13 cellular contexts compared by ENCODE assay signal in the genomic region with DNA sequence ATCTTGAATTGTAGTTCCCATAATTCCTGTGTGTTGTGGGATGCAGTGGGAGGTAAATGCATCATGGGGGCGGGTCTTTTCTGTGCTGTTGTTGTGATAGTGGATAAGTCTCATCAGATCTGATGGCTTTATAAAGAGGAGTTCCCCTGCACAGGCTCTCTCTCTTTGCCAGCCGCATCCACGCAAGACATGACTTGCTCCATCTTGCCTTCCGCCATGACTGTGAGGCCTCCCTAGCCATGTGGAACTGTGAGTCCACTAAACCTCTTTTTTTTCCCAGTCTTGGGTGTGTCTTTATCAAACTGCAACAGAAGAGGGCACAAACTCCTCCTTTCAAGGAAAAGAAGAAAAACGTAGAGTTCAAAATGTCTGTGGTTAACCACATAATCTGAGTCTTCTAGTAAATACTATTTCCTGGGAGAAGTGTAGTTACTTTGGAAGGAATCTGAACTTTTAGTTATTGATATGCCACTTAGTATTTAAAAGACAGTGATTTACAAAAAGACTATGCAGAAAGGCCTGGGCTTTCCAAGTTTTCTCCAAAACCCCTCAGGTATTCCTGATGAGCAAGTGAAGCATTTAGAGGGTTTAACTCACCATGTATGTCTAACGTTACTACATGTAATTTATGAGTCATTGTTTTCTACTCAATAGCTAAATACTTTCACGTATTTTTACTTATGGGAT. TPM values are rescaled to one million over a fixed set of nuclear protein-coding genes. Genes with fewer than 3 reads are reported as not detected.
DNase-seq lines count a peak whose midpoint lies in the region; ATAC-seq, FAIRE-seq and TF ChIP-seq lines count a peak whose summit lies in the region.
"Had no signal": no experiment of that assay in that cellular context is flagged by ENCODE, and none has a peak within 500 bp of the region (broad histone marks: within the 10 kb centered on the region; RNA-seq: fewer than 3 reads in every experiment).

No MANE protein-coding gene starts in this region.

- H3F3A ChIP-seq in PC-9 (ENCODE audit: insufficient read depth, low read depth), result no peaks in the 10 kb centered on the region

- 75% methylated on average over 7 of the region's 7 CpGs for WGBS in right cardiac atrium

- no peaks in the 10 kb centered on the region for H3K27me3 ChIP-seq in right cardiac atrium (ENCODE audit: control insufficient read depth, insufficient read depth)
- H3K27me3 ChIP-seq in PC-9 (ENCODE audit: insufficient read depth, low read depth), result no peaks in the 10 kb centered on the region
- H3K27me3 ChIP-seq: esophagus muscularis mucosa had no signal

- POLR2A ChIA-PET in PC-9 (lab: Charles Lee; ENCODE audit: unreplicated experiment), result no interaction called here

- ATAC-seq in right cardiac atrium, result peak; percentile 25 to 52
- ATAC-seq in HG02970 (IDR thresholded peaks at IDR 0.05; ENCODE audit: low FRiP score, unreplicated experiment), result no peak

- H3K4me1 ChIP-seq in right cardiac atrium (ENCODE audit: control insufficient read depth, insufficient read depth, low read length) (peaks cover 1% of the 10 kb centered on the region), PC-9 (replicated peaks; ENCODE audit: insufficient read depth) (no peaks in the 10 kb centered on the region)

- no peak for FAIRE-seq in HTR-8/SVneo (lab: Jason Lieb, UNC)

- H3K9me2 ChIP-seq in PC-9 (ENCODE audit: insufficient read depth), result no peaks in the 10 kb centered on the region

- no peak overlapping the region for H3K4me2 ChIP-seq in PC-9

- no peak overlapping the region for H3K4me3 ChIP-seq in AG10803 (ENCODE audit: low read length)
- no peak overlapping the region for H3K4me3 ChIP-seq in right cardiac atrium (ENCODE audit: low read length)
- no peak overlapping the region for H3K4me3 ChIP-seq in PC-9
- H3K4me3 ChIP-seq: esophagus muscularis mucosa, lung had no signal

- H3K9me3 ChIP-seq in right cardiac atrium (ENCODE audit: control insufficient read depth, low read length) (no peaks in the 10 kb centered on the region), PC-9 (ENCODE audit: insufficient read depth, low read depth) (no peaks in the 10 kb centered on the region)
- H3K9me3 ChIP-seq: esophagus muscularis mucosa had no signal

- H4K20me1 ChIP-seq in PC-9 (ENCODE audit: insufficient read depth), result no peaks in the 10 kb centered on the region

- no peaks in the 10 kb centered on the region for H3K79me2 ChIP-seq in PC-9 (ENCODE audit: low read depth)

- DNase-seq in AG10803 (ENCODE audit: low read depth) (peak; percentile 85), HTR-8/SVneo (ENCODE audit: insufficient read length, low spot score) (peak; percentile 13), astrocyte of the hippocampus (ENCODE audit: low read depth, low spot score) (peak; percentile 46), right cardiac atrium (peak in 2 of 3 donors; percentile 44 to 61), PC-9 (no peak), anterior cingulate cortex (lab: John Stamatoyannopoulos, UW) (no peak), cortex of kidney (lab: John Stamatoyannopoulos, UW) (no peak)
- DNase-seq: CD4-positive, CD25-positive, alpha-beta regulatory T cell; retina; SHP77 had no signal

- intact Hi-C loops in right cardiac atrium (cut with DNase I) (loop anchor here in 2 of 4 donors (5.0 to 10.0 kb wide), 2 partner anchors 60 to 63 kb away; no protein-coding TSS in a partner anchor), PC-9 (cut with micrococcal nuclease; ENCODE audit: unreplicated experiment) (no loop called here)

- no peak overlapping the region for H3K27ac ChIP-seq in right cardiac atrium (ENCODE audit: low read length)
- no peak overlapping the region for H3K27ac ChIP-seq in PC-9
- H3K27ac ChIP-seq: esophagus muscularis mucosa had no signal

- H2AFZ ChIP-seq in PC-9, result no peak overlapping the region

- no peaks in the 10 kb centered on the region for H3K36me3 ChIP-seq in PC-9 (ENCODE audit: low read depth)

- peak; percentile 15; the same call in 1 of the 2 replicates for TF ChIP-seq CTCF in AG10803 (conservative IDR thresholded peaks at IDR 0.05; ENCODE audit: low read length)
- TF ChIP-seq CTCF in PC-9 (conservative IDR thresholded peaks at IDR 0.05), result no peak

- CTCF ChIA-PET in PC-9 (lab: Charles Lee), result no interaction called here

- no TSS peak for BruUV-seq in PC-9 (replicated peaks; lab: Mats Ljungman, UMichigan)

RNA-seq across cellular contexts. Expression of a gene that starts 10.0 kb away (rescaled TPM):
- total RNA-seq in right cardiac atrium (100 to 1,000 TPM in 1 of 4 donors, 10 to 100 TPM in 3; 52.3 to 142 (median 73.8) TPM), PC-9 (2021) (0.26 and 0.30 TPM in 2 replicates)
- polyA plus RNA-seq in right cardiac atrium, result 88.4 TPM

Comparison
In these comparisons a context has a peak if more than half of its experiments do, and no peak if none do; other contexts are left out.
1. DNase-seq: peak in AG10803 (single experiment), HTR-8/SVneo (single experiment), astrocyte of the hippocampus (single experiment) and right cardiac atrium (2 of 3); none in PC-9 (0 of 2), anterior cingulate cortex (0 of 58) and cortex of kidney (single experiment).
2. RNA of a gene that starts 10.0 kb away (total RNA-seq): 52.3 to 142 TPM in right cardiac atrium; 0.26 to 0.30 TPM in PC-9; every median in the first group is over 10 times any median in the second.